In genomic region chr3:48269592-48269991, GRCh38 we compare ENCODE assay signal across 2 cellular contexts.
TF ChIP-seq lines count a peak whose summit lies in the region.

No MANE protein-coding gene starts in this region.

TF ChIP-seq in WTC11, 78 proteins besides CTCF, POLR2A, EP300 and RAD21:
- no peak for TF ChIP-seq TEAD1 (CRISPR knock-in tag; IDR thresholded peaks at IDR 0.05)
- TF ChIP-seq, protein P1, sequence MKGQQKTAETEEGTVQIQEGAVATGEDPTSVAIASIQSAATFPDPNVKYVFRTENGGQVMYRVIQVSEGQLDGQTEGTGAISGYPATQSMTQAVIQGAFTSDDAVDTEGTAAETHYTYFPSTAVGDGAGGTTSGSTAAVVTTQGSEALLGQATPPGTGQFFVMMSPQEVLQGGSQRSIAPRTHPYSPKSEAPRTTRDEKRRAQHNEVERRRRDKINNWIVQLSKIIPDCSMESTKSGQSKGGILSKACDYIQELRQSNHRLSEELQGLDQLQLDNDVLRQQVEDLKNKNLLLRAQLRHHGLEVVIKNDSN (CRISPR knock-in tag; IDR thresholded peaks at IDR 0.05) = no peak
- no peak for TF ChIP-seq AR (CRISPR knock-in tag; IDR thresholded peaks at IDR 0.05)
- no peak for TF ChIP-seq TP53 (CRISPR knock-in tag; IDR thresholded peaks at IDR 0.05)
- TF ChIP-seq NFE2L1 (CRISPR knock-in tag; IDR thresholded peaks at IDR 0.05) = no peak
- no peak for TF ChIP-seq ZNF317 (CRISPR knock-in tag; IDR thresholded peaks at IDR 0.05; ENCODE audit: borderline replicate concordance, low read depth)
- TF ChIP-seq, protein P2, sequence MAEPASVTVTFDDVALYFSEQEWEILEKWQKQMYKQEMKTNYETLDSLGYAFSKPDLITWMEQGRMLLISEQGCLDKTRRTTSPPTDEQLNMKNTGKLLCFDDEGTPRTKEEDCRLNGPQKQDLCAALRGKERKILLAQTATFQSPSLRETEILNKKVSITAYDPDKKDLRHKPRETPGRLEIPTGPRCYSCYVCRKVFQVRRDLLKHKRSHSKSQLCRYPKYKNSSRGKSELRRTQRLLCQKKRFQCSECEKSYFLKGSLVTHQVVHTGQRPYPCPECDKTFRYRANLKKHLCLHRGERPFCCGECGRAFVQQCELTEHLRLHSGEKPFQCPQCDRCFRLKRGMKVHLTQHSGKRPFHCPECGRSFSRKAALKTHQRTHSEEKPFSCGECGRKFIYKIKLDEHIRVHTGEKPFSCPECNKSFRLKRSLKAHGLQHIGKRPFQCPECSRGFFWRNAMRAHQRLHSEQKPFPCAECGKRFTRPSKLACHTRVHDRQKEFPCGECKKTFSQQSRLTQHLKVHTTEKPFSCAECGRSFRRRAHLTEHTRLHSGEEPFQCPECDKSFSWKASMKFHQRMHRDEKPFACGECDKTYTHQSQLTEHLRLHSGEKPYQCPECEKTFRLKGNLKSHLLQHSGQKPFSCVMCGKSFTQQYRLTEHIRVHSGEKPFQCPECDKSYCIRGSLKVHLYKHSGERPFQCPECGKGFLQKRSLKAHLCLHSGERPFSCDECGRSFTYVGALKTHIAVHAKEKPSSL (CRISPR knock-in tag; conservative IDR thresholded peaks at IDR 0.05) = no peak
- no peak for TF ChIP-seq ZNF396 (CRISPR knock-in tag; IDR thresholded peaks at IDR 0.05; ENCODE audit: borderline replicate concordance)

TF ChIP-seq in H1, 55 proteins besides CTCF, POLR2A, EP300 and RAD21:
- no peak for TF ChIP-seq MAX (IDR thresholded peaks at IDR 0.05)
- no peak for TF ChIP-seq BRCA1 (IDR thresholded peaks at IDR 0.05; ENCODE audit: low read depth, low read length)
- peak; percentile 71; the same call in 1 of the 2 replicates for TF ChIP-seq POLR2AphosphoS5 (IDR thresholded peaks at IDR 0.05; ENCODE audit: low read depth, low read length)
